Comparison of ENCODE assay signal across 3 cellular contexts in the genomic region with DNA sequence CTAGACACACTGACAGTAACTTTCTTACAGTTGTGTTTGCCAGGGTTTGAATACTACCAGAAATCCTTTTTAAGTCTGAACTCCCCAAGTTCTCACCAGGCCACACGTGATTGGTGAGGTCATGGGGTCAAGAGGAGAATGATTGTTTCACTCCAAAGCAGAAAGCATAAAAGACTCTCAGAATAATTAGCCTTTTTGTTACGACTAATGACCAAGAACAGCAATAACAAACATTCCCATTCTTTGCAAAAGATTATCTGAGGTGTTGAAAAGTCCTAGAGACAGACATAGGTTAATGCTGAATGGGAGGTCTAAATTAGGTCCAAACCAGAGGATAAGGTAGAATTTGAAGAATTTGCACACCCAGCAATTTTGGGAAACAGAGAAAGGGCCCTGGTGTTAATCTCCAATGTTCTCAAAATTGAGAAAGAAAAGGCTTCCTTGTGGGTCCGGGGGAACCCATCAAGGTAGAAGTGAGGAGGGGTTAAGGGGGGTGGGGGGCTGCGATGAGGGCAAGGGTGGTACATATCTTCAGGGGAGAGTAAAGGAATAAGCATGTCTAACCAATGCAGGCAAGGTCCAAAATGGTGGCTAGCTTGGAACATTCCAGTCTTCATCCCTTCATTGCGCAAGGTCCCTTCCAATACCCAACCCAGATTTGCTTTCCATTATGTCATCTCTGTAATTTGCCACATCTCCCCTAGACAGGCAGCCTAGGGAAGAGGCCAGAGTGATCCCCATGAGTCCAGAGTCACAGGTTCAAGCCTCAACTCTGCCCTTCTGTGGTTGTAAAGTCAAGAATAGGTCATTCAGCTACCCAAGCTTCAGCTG.
TF ChIP-seq lines count a peak whose summit lies in the region.

No MANE protein-coding gene starts in this region.

TF ChIP-seq in GM23338, 12 proteins besides CTCF, POLR2A, EP300 and RAD21:
- TF ChIP-seq STAT1 (IDR thresholded peaks at IDR 0.05; ENCODE audit: unreplicated experiment), result no peak
- TF ChIP-seq EZH2 (IDR thresholded peaks at IDR 0.05; ENCODE audit: low read depth, unreplicated experiment), result no peak
- TF ChIP-seq ETS1 (IDR thresholded peaks at IDR 0.05), result no peak
- no peak for TF ChIP-seq ZNF331 (CRISPR knock-in tag; IDR thresholded peaks at IDR 0.05; ENCODE audit: low read depth)

TF ChIP-seq in IMR-90, 13 proteins besides CTCF, POLR2A, EP300 and RAD21:
- no peak for TF ChIP-seq CHD1 (IDR thresholded peaks at IDR 0.05; ENCODE audit: low read depth, low read length)
- no peak for TF ChIP-seq RCOR1 (IDR thresholded peaks at IDR 0.05; ENCODE audit: insufficient replicate concordance, low read length)
- TF ChIP-seq USF2 (IDR thresholded peaks at IDR 0.05; ENCODE audit: low read depth, low read length), result no peak
- peak; percentile 61 for TF ChIP-seq MAFK (IDR thresholded peaks at IDR 0.05; ENCODE audit: low read depth, low read length)
- TF ChIP-seq CEBPB (IDR thresholded peaks at IDR 0.05; ENCODE audit: low read depth, low read length), result peak; percentile 67

TF ChIP-seq in endothelial cell of umbilical vein, 7 proteins besides CTCF, POLR2A, EP300 and RAD21:
- TF ChIP-seq MYC (IDR thresholded peaks at IDR 0.05; ENCODE audit: low read depth, low read length) (no peak), FOS (IDR thresholded peaks at IDR 0.05; ENCODE audit: borderline replicate concordance, insufficient read depth, low read length) (no peak), GATA2 (IDR thresholded peaks at IDR 0.05; ENCODE audit: insufficient read depth, insufficient read length, low read depth, low read length) (no peak), EZH2 (IDR thresholded peaks at IDR 0.05; ENCODE audit: borderline replicate concordance, low read depth, low read length, severe bottlenecking) (no peak), POLR2AphosphoS5 (IDR thresholded peaks at IDR 0.05; ENCODE audit: insufficient read depth, low read depth, low read length) (no peak), JUN (IDR thresholded peaks at IDR 0.05; ENCODE audit: borderline replicate concordance, insufficient read depth, insufficient read length, low read depth) (no peak)
- TF ChIP-seq, protein P1, sequence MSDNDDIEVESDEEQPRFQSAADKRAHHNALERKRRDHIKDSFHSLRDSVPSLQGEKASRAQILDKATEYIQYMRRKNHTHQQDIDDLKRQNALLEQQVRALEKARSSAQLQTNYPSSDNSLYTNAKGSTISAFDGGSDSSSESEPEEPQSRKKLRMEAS (IDR thresholded peaks at IDR 0.05; ENCODE audit: insufficient read depth, insufficient read length), result no peak
